ENCODE assay signal across 13 cellular contexts in genomic region chr12:19654630-19655384, GRCh38.
A peak's percentile ranks its signal among the peaks of the same experiment; 100 is the strongest.
DNase-seq lines count a peak whose midpoint lies in the region; ATAC-seq, FAIRE-seq and TF ChIP-seq lines count a peak whose summit lies in the region.
"Had no signal": no experiment of that assay in that cellular context is flagged by ENCODE, and none has a peak within 500 bp of the region (broad histone marks: within the 10 kb centered on the region; RNA-seq: fewer than 3 reads in every experiment).

No MANE protein-coding gene starts in this region.

- H3K4me3 ChIP-seq in Karpas-422 (ENCODE audit: low read length) (no peak overlapping the region), endothelial cell of umbilical vein (replicated peaks in 1 of 3; ENCODE audit: insufficient read depth in 1 of 3, low read depth in 1 of 3, low read length in 3 of 3) (no peak overlapping the region), pancreas (no peak overlapping the region)
- H3K4me3 ChIP-seq: BLaER1 treated with 17β-estradiol and CSF1 and Interleukin-3, amounts not matched to agents 10 nM and 100 nM; uterus had no signal

- H3K4me2 ChIP-seq in Karpas-422 (ENCODE audit: low read depth, low read length, poor library complexity, severe bottlenecking) = no peak overlapping the region
- no peak overlapping the region for H3K4me2 ChIP-seq in endothelial cell of umbilical vein (ENCODE audit: insufficient read depth, low read length)
- H3K4me2 ChIP-seq: BLaER1 treated with 17β-estradiol and CSF1 and Interleukin-3, amounts not matched to agents 10 nM and 100 nM had no signal

- no peaks in the 10 kb centered on the region for H3K9me2 ChIP-seq in Karpas-422 (replicated peaks; ENCODE audit: insufficient read depth, low read length)

- dilution Hi-C loops in endothelial cell of umbilical vein (cut with MboI; ENCODE audit: extremely low pct_ligation_motif_present, low sequenced_read_pairs) = no loop called here

- no peaks in the 10 kb centered on the region for H3K79me2 ChIP-seq in Karpas-422 (ENCODE audit: low read length)
- no peaks in the 10 kb centered on the region for H3K79me2 ChIP-seq in endothelial cell of umbilical vein (ENCODE audit: control insufficient read depth, insufficient read depth, low read length)

- H3K27me3 ChIP-seq in Karpas-422 (ENCODE audit: low read length) (no peaks in the 10 kb centered on the region), endothelial cell of umbilical vein (ENCODE audit: control insufficient read depth in 2 of 2, insufficient read depth in 2 of 2, low read length in 2 of 2) (no peaks in the 10 kb centered on the region), pancreas (no peaks in the 10 kb centered on the region)
- H3K27me3 ChIP-seq: BLaER1 treated with 17β-estradiol and CSF1 and Interleukin-3, amounts not matched to agents 10 nM and 100 nM; neutrophil; uterus had no signal

- no peaks in the 10 kb centered on the region for H4K20me1 ChIP-seq in Karpas-422 (ENCODE audit: insufficient read depth, low read depth, low read length)
- no peaks in the 10 kb centered on the region for H4K20me1 ChIP-seq in endothelial cell of umbilical vein (replicated peaks; ENCODE audit: control insufficient read depth, extremely low read depth, insufficient read depth, low read length)
- H4K20me1 ChIP-seq: BLaER1 treated with 17β-estradiol and CSF1 and Interleukin-3, amounts not matched to agents 10 nM and 100 nM had no signal

- H2AFZ ChIP-seq in Karpas-422 (ENCODE audit: low read length) (no peak overlapping the region), endothelial cell of umbilical vein (ENCODE audit: low read depth, low read length) (no peak overlapping the region)

- H3K27ac ChIP-seq in Karpas-422 (ENCODE audit: low read length) = no peak overlapping the region
- H3K27ac ChIP-seq in endothelial cell of umbilical vein (ENCODE audit: insufficient read depth, low read depth, low read length) = no peak overlapping the region
- H3K27ac ChIP-seq in pancreas = no peak overlapping the region
- H3K27ac ChIP-seq: BLaER1 treated with 17β-estradiol and CSF1 and Interleukin-3, amounts not matched to agents 10 nM and 100 nM; neutrophil had no signal

- no peaks in the 10 kb centered on the region for H3K9me3 ChIP-seq in Karpas-422 (ENCODE audit: low read length)
- H3K9me3 ChIP-seq in endothelial cell of umbilical vein (replicated peaks; ENCODE audit: control insufficient read depth, insufficient read depth, low read length) = no peaks in the 10 kb centered on the region
- no peaks in the 10 kb centered on the region for H3K9me3 ChIP-seq in pancreas
- H3K9me3 ChIP-seq: BLaER1 treated with 17β-estradiol and CSF1 and Interleukin-3, amounts not matched to agents 10 nM and 100 nM; neutrophil; uterus had no signal

- ATAC-seq in pancreas = peak in 2 of 4 donors; percentile 21 to 38

- 69 to 72% methylated on average over 5 of the region's 5 CpGs for WGBS in pancreas, 2 donors

- DNase-seq in AG09319 (ENCODE audit: extremely low read depth, low read depth) (peak; percentile 11), Karpas-422 (peak; percentile 32), endothelial cell of umbilical vein (ENCODE audit: low read depth, low spot score) (peak; percentile 29), pancreas (no peak), NCI-H2227 treated with DMSO at 0.1 percent for 48 hours (lab: John Stamatoyannopoulos, UW) (no peak), retina (no peak), HTR-8/SVneo (ENCODE audit: insufficient read length, low spot score) (no peak), GM19240 (ENCODE audit: insufficient read length, low spot score) (no peak)
- DNase-seq: activated CD4-positive, alpha-beta memory T cell treated with anti-CD3 and anti-CD28 coated beads for 36 hours; NCI-H2081; uterus had no signal

- TF ChIP-seq POLR2A in endothelial cell of umbilical vein (IDR thresholded peaks at IDR 0.05; ENCODE audit: low read depth, low read length) = no peak

- H3K36me3 ChIP-seq in Karpas-422 (ENCODE audit: insufficient read depth, low read length) (no peaks in the 10 kb centered on the region), endothelial cell of umbilical vein (ENCODE audit: control insufficient read depth in 2 of 2, extremely low read depth in 1 of 2, insufficient read depth in 2 of 2, low read length in 2 of 2) (no peaks in the 10 kb centered on the region), pancreas (no peaks in the 10 kb centered on the region)
- H3K36me3 ChIP-seq: BLaER1 treated with 17β-estradiol and CSF1 and Interleukin-3, amounts not matched to agents 10 nM and 100 nM; neutrophil; uterus had no signal

- H3K4me1 ChIP-seq in Karpas-422 (ENCODE audit: low read length) = no peaks in the 10 kb centered on the region
- peaks cover 2% of the 10 kb centered on the region for H3K4me1 ChIP-seq in endothelial cell of umbilical vein (ENCODE audit: control insufficient read depth, extremely low read depth, insufficient read depth, low read length)
- no peaks in the 10 kb centered on the region for H3K4me1 ChIP-seq in pancreas
- H3K4me1 ChIP-seq: uterus had no signal

- CTCF ChIA-PET in endothelial cell of umbilical vein (lab: Charles Lee) = no interaction called here

- BruUV-seq in endothelial cell of umbilical vein (replicated peaks; lab: Mats Ljungman, UMichigan) = no TSS peak

- H3K9me1 ChIP-seq in endothelial cell of umbilical vein (replicated peaks; ENCODE audit: control insufficient read depth, extremely low read depth, insufficient read depth, low read length) = no peaks in the 10 kb centered on the region

- H3K9ac ChIP-seq in Karpas-422 (ENCODE audit: low read length) = no peak overlapping the region
- no peak overlapping the region for H3K9ac ChIP-seq in endothelial cell of umbilical vein (replicated peaks; ENCODE audit: extremely low read depth, insufficient read depth, low read length)
- H3K9ac ChIP-seq: BLaER1 treated with 17β-estradiol and CSF1 and Interleukin-3, amounts not matched to agents 10 nM and 100 nM had no signal

- intact Hi-C loops in endothelial cell of umbilical vein (cut with micrococcal nuclease) (loop anchor here (2.0 kb wide), 1 partner anchor 82 kb away; no protein-coding TSS in a partner anchor), pancreas (cut with DNase I) (no loop called here)

- FAIRE-seq in endothelial cell of umbilical vein (lab: Jason Lieb, UNC) (no peak), pancreas (lab: Jason Lieb, UNC) (peak; percentile 83), HTR-8/SVneo (lab: Jason Lieb, UNC) (no peak)

- POLR2A ChIA-PET in endothelial cell of umbilical vein (lab: Charles Lee) = no interaction called here

- TF ChIP-seq CTCF in AG09319 (IDR thresholded peaks at IDR 0.05; ENCODE audit: low read depth, low read length) = no peak
- no peak for TF ChIP-seq CTCF in endothelial cell of umbilical vein (IDR thresholded peaks at IDR 0.05; ENCODE audit: extremely low read depth in 1 of 2, insufficient read depth in 1 of 2, low read depth in 1 of 2, low read length in 2 of 2)
- TF ChIP-seq CTCF in pancreas (IDR thresholded peaks at IDR 0.05) = no peak

TF ChIP-seq in endothelial cell of umbilical vein, 7 proteins besides CTCF, POLR2A, EP300 and RAD21:
- TF ChIP-seq FOS (IDR thresholded peaks at IDR 0.05; ENCODE audit: borderline replicate concordance, insufficient read depth, low read length) = no peak
- no peak for TF ChIP-seq GATA2 (IDR thresholded peaks at IDR 0.05; ENCODE audit: insufficient read depth, insufficient read length, low read depth, low read length)
- no peak for TF ChIP-seq JUN (IDR thresholded peaks at IDR 0.05; ENCODE audit: borderline replicate concordance, insufficient read depth, insufficient read length, low read depth)
- TF ChIP-seq EZH2 (IDR thresholded peaks at IDR 0.05; ENCODE audit: borderline replicate concordance, low read depth, low read length, severe bottlenecking) = no peak
- TF ChIP-seq MYC (IDR thresholded peaks at IDR 0.05; ENCODE audit: low read depth, low read length) = no peak
- TF ChIP-seq MAX (IDR thresholded peaks at IDR 0.05; ENCODE audit: insufficient read depth, insufficient read length) = no peak
- no peak for TF ChIP-seq POLR2AphosphoS5 (IDR thresholded peaks at IDR 0.05; ENCODE audit: insufficient read depth, low read depth, low read length)

Comparison
In these comparisons a context has a peak if more than half of its experiments do, and no peak if none do; other contexts are left out.
1. DNase-seq: peak in AG09319 (single experiment), Karpas-422 (single experiment) and endothelial cell of umbilical vein (single experiment); none in pancreas (0 of 6), NCI-H2227 treated with DMSO at 0.1 percent for 48 hours (single experiment), retina (single experiment), HTR-8/SVneo (single experiment) and GM19240 (single experiment).